In the genomic region with DNA sequence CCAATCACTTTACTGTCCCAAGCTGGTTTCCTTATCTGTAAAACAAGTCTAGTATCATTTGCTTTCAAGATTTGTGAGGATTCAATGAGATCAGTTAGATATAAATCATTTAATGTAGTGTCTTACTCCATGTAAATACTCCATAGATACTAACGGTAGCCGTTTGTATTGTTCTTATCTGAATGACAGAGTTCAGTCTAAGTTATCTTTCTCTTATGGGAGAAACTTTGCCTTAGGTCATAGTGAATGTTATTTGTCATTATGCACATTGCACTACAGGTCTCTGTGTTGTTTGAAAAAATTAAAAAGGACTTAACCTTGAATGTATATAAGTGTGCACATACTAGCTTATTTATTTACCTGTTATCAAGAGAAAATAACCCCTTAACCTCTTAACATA, we compare ENCODE assay signal across 17 cellular contexts. TPM values are rescaled to one million over a fixed set of nuclear protein-coding genes. Genes with fewer than 3 reads are reported as not detected.
DNase-seq lines count a peak whose midpoint lies in the region; ATAC-seq and TF ChIP-seq lines count a peak whose summit lies in the region.
"Had no signal": no experiment of that assay in that cellular context is flagged by ENCODE, and none has a peak within 500 bp of the region (broad histone marks: within the 10 kb centered on the region; RNA-seq: fewer than 3 reads in every experiment).

No MANE protein-coding gene starts in this region.

- in situ Hi-C loops in gastrocnemius medialis (cut with MboI; ENCODE audit: low sequenced_read_pairs in 4 of 4): no loop called here

- no peak for TF ChIP-seq EP300 in esophagus muscularis mucosa (IDR thresholded peaks at IDR 0.05)

- no peak for TF ChIP-seq CTCF in activated CD8-positive, alpha-beta T cell treated with anti-CD3 and anti-CD28 coated beads for 36 hours (IDR thresholded peaks at IDR 0.05)
- TF ChIP-seq CTCF in esophagus muscularis mucosa (IDR thresholded peaks at IDR 0.05): no peak
- TF ChIP-seq CTCF in gastrocnemius medialis (IDR thresholded peaks at IDR 0.05 in 4 of 5, conservative IDR thresholded peaks at IDR 0.05 in 1 of 5): no peak
- no peak for TF ChIP-seq CTCF in WERI-Rb-1 (IDR thresholded peaks at IDR 0.05; ENCODE audit: low read depth, low read length)

- H3K4me3 ChIP-seq in esophagus muscularis mucosa (no peak overlapping the region), gastrocnemius medialis (no peak overlapping the region), WERI-Rb-1 (ENCODE audit: low read depth, low read length) (no peak overlapping the region)

- WGBS in esophagus muscularis mucosa: 72% methylated on average over 2 of the region's 2 CpGs

- H3K4me1 Mint-ChIP-seq in activated CD8-positive, alpha-beta T cell treated with anti-CD3 and anti-CD28 coated beads for 36 hours (ENCODE audit: low read depth): peaks cover 74% of the 10 kb centered on the region
- H3K4me1 Mint-ChIP-seq in activated CD8-positive, alpha-beta T cell treated with anti-CD3 and anti-CD28 coated beads, Interleukin-2, amount 10 ng/mL, durations not matched to agents 7 days and 5 days (ENCODE audit: low read depth): peaks cover 64% of the 10 kb centered on the region

- no peaks in the 10 kb centered on the region for H3K27me3 Mint-ChIP-seq in activated CD8-positive, alpha-beta T cell treated with anti-CD3 and anti-CD28 coated beads for 36 hours
- no peaks in the 10 kb centered on the region for H3K27me3 Mint-ChIP-seq in activated CD8-positive, alpha-beta T cell treated with anti-CD3 and anti-CD28 coated beads, Interleukin-2, amount 10 ng/mL, durations not matched to agents 7 days and 5 days (ENCODE audit: low read depth)

- POLR2A ChIA-PET in activated CD8-positive, alpha-beta T cell treated with anti-CD3 and anti-CD28 coated beads for 36 hours (lab: Charles Lee): interaction anchor here (0.6 to 0.7 kb wide), 2 partner anchors 28 to 1575 kb away, joined by 3 to 4 read pairs; no protein-coding TSS in a partner anchor
- POLR2A ChIA-PET in activated CD8-positive, alpha-beta T cell treated with anti-CD3 and anti-CD28 coated beads, Interleukin-2, amount 10 ng/mL, durations not matched to agents 7 days and 5 days (lab: Charles Lee): interaction anchor here (0.6 to 1.0 kb wide), 2 partner anchors 14 to 42 kb away, joined by 3 read pairs; no protein-coding TSS in a partner anchor

- TF ChIP-seq POLR2A in esophagus muscularis mucosa (IDR thresholded peaks at IDR 0.05; ENCODE audit: low read depth) (no peak), gastrocnemius medialis (IDR thresholded peaks at IDR 0.05) (no peak)

- peaks cover 47% of the 10 kb centered on the region for H3K36me3 Mint-ChIP-seq in activated CD8-positive, alpha-beta T cell treated with anti-CD3 and anti-CD28 coated beads for 36 hours (ENCODE audit: low read depth)
- H3K36me3 Mint-ChIP-seq in activated CD8-positive, alpha-beta T cell treated with anti-CD3 and anti-CD28 coated beads, Interleukin-2, amount 10 ng/mL, durations not matched to agents 7 days and 5 days (ENCODE audit: low read depth): peaks cover 64% of the 10 kb centered on the region

- intact Hi-C loops in activated CD8-positive, alpha-beta T cell treated with anti-CD3 and anti-CD28 coated beads for 36 hours (cut with micrococcal nuclease): no loop called here
- intact Hi-C loops in esophagus muscularis mucosa (cut with DNase I): no loop called here
- intact Hi-C loops in gastrocnemius medialis (cut with DNase I; ENCODE audit: low total_unique reads): no loop called here

- no peak for ATAC-seq in activated CD8-positive, alpha-beta T cell treated with anti-CD3 and anti-CD28 coated beads for 36 hours
- ATAC-seq in activated CD8-positive, alpha-beta T cell treated with anti-CD3 and anti-CD28 coated beads, Interleukin-2, amount 10 ng/mL, durations not matched to agents 7 days and 5 days: no peak
- ATAC-seq in gastrocnemius medialis: no peak
- no peak for ATAC-seq in HG03354 (IDR thresholded peaks at IDR 0.05; ENCODE audit: poor library complexity, severe bottlenecking, unreplicated experiment)
- no peak for ATAC-seq in HG02763 (IDR thresholded peaks at IDR 0.05; ENCODE audit: unreplicated experiment)

- H3K27me3 ChIP-seq in esophagus muscularis mucosa (no peaks in the 10 kb centered on the region), gastrocnemius medialis (no peaks in the 10 kb centered on the region), WERI-Rb-1 (ENCODE audit: insufficient read depth, low read depth, severe bottlenecking) (no peaks in the 10 kb centered on the region)
- H3K27me3 ChIP-seq: BE2C had no signal

- peak overlapping the region; percentile 64 for H3K27ac Mint-ChIP-seq in activated CD8-positive, alpha-beta T cell treated with anti-CD3 and anti-CD28 coated beads for 36 hours
- H3K27ac Mint-ChIP-seq in activated CD8-positive, alpha-beta T cell treated with anti-CD3 and anti-CD28 coated beads, Interleukin-2, amount 10 ng/mL, durations not matched to agents 7 days and 5 days: no peak overlapping the region
- H3K27ac Mint-ChIP-seq: HFFc6 had no signal

- H3K9me3 Mint-ChIP-seq in activated CD8-positive, alpha-beta T cell treated with anti-CD3 and anti-CD28 coated beads for 36 hours: peaks cover 2% of the 10 kb centered on the region
- H3K9me3 Mint-ChIP-seq in activated CD8-positive, alpha-beta T cell treated with anti-CD3 and anti-CD28 coated beads, Interleukin-2, amount 10 ng/mL, durations not matched to agents 7 days and 5 days (ENCODE audit: insufficient read depth): no peaks in the 10 kb centered on the region
- H3K9me3 Mint-ChIP-seq: HFFc6, neural crest cell had no signal

- no peak overlapping the region for H3K4me3 Mint-ChIP-seq in activated CD8-positive, alpha-beta T cell treated with anti-CD3 and anti-CD28 coated beads for 36 hours
- no peak overlapping the region for H3K4me3 Mint-ChIP-seq in activated CD8-positive, alpha-beta T cell treated with anti-CD3 and anti-CD28 coated beads, Interleukin-2, amount 10 ng/mL, durations not matched to agents 7 days and 5 days
- H3K4me3 Mint-ChIP-seq: HFFc6, neural crest cell had no signal

- H3K27ac ChIP-seq in esophagus muscularis mucosa (replicated peaks in 1 of 4) (peak overlapping the region in 3 of 4 donors; percentile 18 to 68 (median 24)), gastrocnemius medialis (peak overlapping the region; percentile 75 to 95 (median 92)), WERI-Rb-1 (no peak overlapping the region)
- H3K27ac ChIP-seq: HL-60 had no signal

- peaks cover 55 to 82% (median 79%) of the 10 kb centered on the region in 4 donors for H3K4me1 ChIP-seq in esophagus muscularis mucosa
- H3K4me1 ChIP-seq in gastrocnemius medialis: peaks cover 77 to 86% of the 10 kb centered on the region in 2 donors

- no peak for DNase-seq in activated CD8-positive, alpha-beta T cell treated with anti-CD3 and anti-CD28 coated beads for 36 hours
- no peak for DNase-seq in activated CD8-positive, alpha-beta T cell treated with anti-CD3 and anti-CD28 coated beads, Interleukin-2, amount 10 ng/mL, durations not matched to agents 7 days and 5 days
- DNase-seq in OCI-M1 (lab: John Stamatoyannopoulos, UW): peak; percentile 8
- DNase-seq in esophagus muscularis mucosa (ENCODE audit: extremely low spot score): no peak
- DNase-seq in gastrocnemius medialis: no peak
- no peak for DNase-seq in WERI-Rb-1
- DNase-seq: BE2C; effector CD8-positive, alpha-beta T cell; HFFc6; NCI-H1436; NCI-H524; stimulated activated CD4-positive, alpha-beta T cell treated with anti-CD3 and anti-CD28 coated beads, Interleukin-12 subunit alpha, Interleukin-12 subunit beta, amount 100 ng/mL, for 4 hours; stimulated activated CD8-positive, alpha-beta memory T cell treated with anti-CD3 and anti-CD28 coated beads, Interleukin-4, amount 100 ng/mL, for 48 hours had no signal

- H3K9me3 ChIP-seq in esophagus muscularis mucosa: no peaks in the 10 kb centered on the region
- no peaks in the 10 kb centered on the region for H3K9me3 ChIP-seq in gastrocnemius medialis
- no peaks in the 10 kb centered on the region for H3K9me3 ChIP-seq in WERI-Rb-1 (ENCODE audit: severe bottlenecking)
- H3K9me3 ChIP-seq: BE2C had no signal

- no peaks in the 10 kb centered on the region for H3K36me3 ChIP-seq in esophagus muscularis mucosa
- no peaks in the 10 kb centered on the region for H3K36me3 ChIP-seq in gastrocnemius medialis
- H3K36me3 ChIP-seq in WERI-Rb-1: no peaks in the 10 kb centered on the region
- H3K36me3 ChIP-seq: BE2C had no signal

- CTCF ChIA-PET in activated CD8-positive, alpha-beta T cell treated with anti-CD3 and anti-CD28 coated beads for 36 hours (lab: Charles Lee): interaction anchor here (1.1 to 2.7 kb wide), 3 partner anchors 11 to 14 kb away, joined by 4 to 5 read pairs (median 5); no protein-coding TSS in a partner anchor
- CTCF ChIA-PET in activated CD8-positive, alpha-beta T cell treated with anti-CD3 and anti-CD28 coated beads, Interleukin-2, amount 10 ng/mL, durations not matched to agents 7 days and 5 days (lab: Charles Lee): interaction anchor here (0.8 to 1.2 kb wide), 3 partner anchors 10 to 29 kb away, joined by 3 read pairs; no protein-coding TSS in a partner anchor

RNA-seq across cellular contexts. Expression of a gene that starts 44.7 kb away (rescaled TPM):
- 100 to 1,000 TPM; 341 to 360 TPM for total RNA-seq in activated CD8-positive, alpha-beta T cell treated with anti-CD3 and anti-CD28 coated beads for 36 hours
- 100 to 1,000 TPM; 469 to 504 TPM for total RNA-seq in activated CD8-positive, alpha-beta T cell treated with anti-CD3 and anti-CD28 coated beads, Interleukin-2, amount 10 ng/mL, durations not matched to agents 7 days and 5 days
- total RNA-seq in esophagus muscularis mucosa: 100 to 1,000 TPM; 635 to 868 (median 720) TPM
- 100 to 1,000 TPM; 519 to 597 (median 557) TPM for total RNA-seq in gastrocnemius medialis
